In the genomic region with DNA sequence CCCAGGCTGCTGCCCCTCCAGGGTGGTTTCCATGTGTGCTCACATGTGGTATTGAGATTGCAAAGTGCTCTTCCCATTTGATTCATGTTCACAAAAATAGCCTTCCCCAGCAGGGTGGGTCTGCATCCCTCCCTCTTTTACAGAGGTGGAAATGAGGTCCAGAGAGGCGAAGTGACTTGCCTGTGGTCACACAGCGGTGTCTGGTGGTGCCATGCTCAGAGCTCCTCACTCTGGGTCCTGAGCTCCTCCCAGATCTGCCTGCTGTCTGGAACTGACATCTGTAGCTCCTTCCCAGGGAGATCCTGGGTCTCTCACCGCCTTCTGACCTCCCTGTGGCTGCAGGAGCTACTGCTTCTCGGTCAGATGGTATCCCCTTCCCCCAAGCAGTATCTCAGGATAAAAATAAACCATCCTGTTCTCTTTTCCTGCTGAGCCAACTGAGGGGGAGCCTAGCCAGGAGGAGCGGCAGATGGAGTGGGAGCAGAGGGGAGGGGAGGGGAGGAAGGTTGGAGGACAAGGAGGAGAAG, we compare ENCODE assay signal across 10 cellular contexts.
DNase-seq lines count a peak whose midpoint lies in the region; ATAC-seq lines count a peak whose summit lies in the region.
"Had no signal": no experiment of that assay in that cellular context is flagged by ENCODE, and none has a peak within 500 bp of the region (broad histone marks: within the 10 kb centered on the region; RNA-seq: fewer than 3 reads in every experiment).

No MANE protein-coding gene starts in this region.

- peak overlapping the region; percentile 39 for H3K4me3 Mint-ChIP-seq in stimulated activated memory B cell treated with anti-CD40 and anti-IgM and Interleukin-4, amounts not matched to agents 10 μg/mL and 1 μg/mL and 100 μg/mL, for 72 hours
- H3K4me3 Mint-ChIP-seq: activated CD4-positive, alpha-beta T cell treated with anti-CD3 and anti-CD28 coated beads, Interleukin-2, amount 10 ng/mL, durations not matched to agents 7 days and 5 days had no signal

- no peaks in the 10 kb centered on the region for H3K9me3 Mint-ChIP-seq in stimulated activated memory B cell treated with anti-CD40 and anti-IgM and Interleukin-4, amounts not matched to agents 10 μg/mL and 1 μg/mL and 100 μg/mL, for 72 hours
- H3K9me3 Mint-ChIP-seq: activated CD4-positive, alpha-beta T cell treated with anti-CD3 and anti-CD28 coated beads, Interleukin-2, amount 10 ng/mL, durations not matched to agents 7 days and 5 days had no signal

- peaks cover 77% of the 10 kb centered on the region for H3K4me1 Mint-ChIP-seq in stimulated activated memory B cell treated with anti-CD40 and anti-IgM and Interleukin-4, amounts not matched to agents 10 μg/mL and 1 μg/mL and 100 μg/mL, for 72 hours
- H3K4me1 Mint-ChIP-seq: activated CD4-positive, alpha-beta T cell treated with anti-CD3 and anti-CD28 coated beads, Interleukin-2, amount 10 ng/mL, durations not matched to agents 7 days and 5 days had no signal

- peak; percentile 54 for ATAC-seq in stimulated activated memory B cell treated with anti-CD40 and anti-IgM and Interleukin-4, amounts not matched to agents 10 μg/mL and 1 μg/mL and 100 μg/mL, for 72 hours
- ATAC-seq in GM21786 (IDR thresholded peaks at IDR 0.05; ENCODE audit: unreplicated experiment): no peak
- ATAC-seq: left colon had no signal

- peak overlapping the region; percentile 73 for H3K27ac Mint-ChIP-seq in stimulated activated memory B cell treated with anti-CD40 and anti-IgM and Interleukin-4, amounts not matched to agents 10 μg/mL and 1 μg/mL and 100 μg/mL, for 72 hours
- H3K27ac Mint-ChIP-seq: activated CD4-positive, alpha-beta T cell treated with anti-CD3 and anti-CD28 coated beads, Interleukin-2, amount 10 ng/mL, durations not matched to agents 7 days and 5 days had no signal

- DNase-seq in SHP77 (lab: John Stamatoyannopoulos, UW) (peak; percentile 46 to 47), SHP77 treated with DMSO at 0.1 percent for 48 hours (lab: John Stamatoyannopoulos, UW) (no peak), NCI-H1694 (lab: John Stamatoyannopoulos, UW) (peak; percentile 58), amniotic epithelial cell (ENCODE audit: low read depth) (peak; percentile 36), AML-193 (lab: John Stamatoyannopoulos, UW) (no peak), dedifferentiated amniotic fluid mesenchymal stem cell (ENCODE audit: extremely low spot score) (no peak)
- DNase-seq: activated CD4-positive, alpha-beta T cell treated with anti-CD3 and anti-CD28 coated beads, Interleukin-2, amount 10 ng/mL, durations not matched to agents 7 days and 5 days; left colon had no signal

- H3K27me3 Mint-ChIP-seq in stimulated activated memory B cell treated with anti-CD40 and anti-IgM and Interleukin-4, amounts not matched to agents 10 μg/mL and 1 μg/mL and 100 μg/mL, for 72 hours: peaks cover 7% of the 10 kb centered on the region

- peaks cover 38% of the 10 kb centered on the region for H3K36me3 Mint-ChIP-seq in stimulated activated memory B cell treated with anti-CD40 and anti-IgM and Interleukin-4, amounts not matched to agents 10 μg/mL and 1 μg/mL and 100 μg/mL, for 72 hours

Comparison
In these comparisons a context has a peak if more than half of its experiments do, and no peak if none do; other contexts are left out.
1. DNase-seq: peak in SHP77 (2 of 2), NCI-H1694 (single experiment) and amniotic epithelial cell (single experiment); none in SHP77 treated with DMSO at 0.1 percent for 48 hours (single experiment), AML-193 (0 of 2) and dedifferentiated amniotic fluid mesenchymal stem cell (single experiment).